ENCODE assay signal across 10 cellular contexts in genomic region chr11:76208438-76208828, GRCh38. TPM values are rescaled to one million over a fixed set of nuclear protein-coding genes. Genes with fewer than 3 reads are reported as not detected.
A peak's percentile ranks its signal among the peaks of the same experiment; 100 is the strongest.
DNase-seq lines count a peak whose midpoint lies in the region; ATAC-seq, FAIRE-seq and TF ChIP-seq lines count a peak whose summit lies in the region.
"Had no signal": no experiment of that assay in that cellular context is flagged by ENCODE, and none has a peak within 500 bp of the region (broad histone marks: within the 10 kb centered on the region; RNA-seq: fewer than 3 reads in every experiment).

No MANE protein-coding gene starts in this region.

- TF ChIP-seq RAD21 in A549 (conservative IDR thresholded peaks at IDR 0.05 in 1 of 2, IDR thresholded peaks at IDR 0.05 in 1 of 2) = no peak

- H3K36me3 ChIP-seq in brain microvascular endothelial cell (replicated peaks) = no peaks in the 10 kb centered on the region
- no peaks in the 10 kb centered on the region for H3K36me3 ChIP-seq in mucosa of stomach (ENCODE audit: control insufficient read depth, insufficient read depth, low read length)

- peak overlapping the region; percentile 43 for H3K9ac ChIP-seq in mucosa of stomach (ENCODE audit: low read length)

- no peaks in the 10 kb centered on the region for H3K9me3 ChIP-seq in A549
- H3K9me3 ChIP-seq in mucosa of stomach (ENCODE audit: control insufficient read depth, low read length) = no peaks in the 10 kb centered on the region

- H3K4me3 ChIP-seq in A549 = peak overlapping the region; percentile 60
- peak overlapping the region; percentile 46 for H3K4me3 ChIP-seq in brain microvascular endothelial cell (ENCODE audit: low read depth, low read length)
- H3K4me3 ChIP-seq in mucosa of stomach (ENCODE audit: low read length) = peak overlapping the region; percentile 22

- no peak for TF ChIP-seq EP300 in A549 (IDR thresholded peaks at IDR 0.05)

- H3K4me2 ChIP-seq in A549 = peak overlapping the region; percentile 99

- peaks cover 60% of the 10 kb centered on the region for H3K27me3 ChIP-seq in brain microvascular endothelial cell (replicated peaks)
- peaks cover 99% of the 10 kb centered on the region for H3K27me3 ChIP-seq in mucosa of stomach (ENCODE audit: control insufficient read depth, insufficient read depth, low read length)

- TF ChIP-seq CTCF in A549 (IDR thresholded peaks at IDR 0.05) (no peak), brain microvascular endothelial cell (IDR thresholded peaks at IDR 0.05; ENCODE audit: low read depth, low read length, missing control alignments) (no peak)

- TF ChIP-seq POLR2A in A549 (IDR thresholded peaks at IDR 0.05; ENCODE audit: low read length) = no peak

- ATAC-seq in A549 = peak; percentile 21 to 47; a peak in 5 of 6 replicates
- peak; percentile 7 for ATAC-seq in HG03354 (IDR thresholded peaks at IDR 0.05; ENCODE audit: poor library complexity, severe bottlenecking, unreplicated experiment)
- ATAC-seq in GM18868 (IDR thresholded peaks at IDR 0.05; ENCODE audit: unreplicated experiment) = no peak
- no peak for ATAC-seq in HG02852 (IDR thresholded peaks at IDR 0.05; ENCODE audit: unreplicated experiment)
- no peak for ATAC-seq in GM18498 (IDR thresholded peaks at IDR 0.05; ENCODE audit: unreplicated experiment)

- no peak for FAIRE-seq in A549 (lab: Jason Lieb, UNC)
- FAIRE-seq: G401.6 had no signal

- DNase-seq in A549 (ENCODE audit: low read depth in 1 of 2, low spot score in 1 of 2) (no peak), brain microvascular endothelial cell (no peak), UCSD-AML1 (lab: John Stamatoyannopoulos, UW; ENCODE audit: unreplicated experiment) (no peak)
- DNase-seq: NCI-H187 had no signal

- CTCF ChIA-PET in A549 (lab: Yijun Ruan, JAX) = interaction anchor here (0.5 to 13.1 kb wide), 71 partner anchors 11 to 850 kb away, joined by 3 to 222 read pairs (median 5); no protein-coding TSS in a partner anchor

- in situ Hi-C loops in brain microvascular endothelial cell (cut with HindIII; ENCODE audit: low pct_ligation_motif_present, low sequenced_read_pairs) = no loop called here

- H3K27ac ChIP-seq in A549 (peak overlapping the region; percentile 70 to 85), brain microvascular endothelial cell (no peak overlapping the region)

- POLR2A ChIA-PET in A549 (lab: Yijun Ruan, JAX) = interaction anchor here (0.6 to 2.0 kb wide), 3 partner anchors 11 to 110 kb away, joined by 4 to 11 read pairs (median 5); no protein-coding TSS in a partner anchor

- H3K4me1 ChIP-seq in A549 (0 out of 3 replicates have a peak, but pooled peaks cover 9% of the 10 kb centered on the region), mucosa of stomach (ENCODE audit: control insufficient read depth, insufficient read depth, low read length) (peaks cover 39% of the 10 kb centered on the region)

- 12% methylated on average over 4 of the region's 27 CpGs for WGBS in A549 (ENCODE audit: missing lambda C conversion rate)

TF ChIP-seq in A549, 52 proteins besides CTCF, POLR2A, EP300 and RAD21:
- TF ChIP-seq RCOR1 (IDR thresholded peaks at IDR 0.05; ENCODE audit: low read depth, low read length) (no peak), REST (IDR thresholded peaks at IDR 0.05) (no peak), CBX2 (IDR thresholded peaks at IDR 0.05; ENCODE audit: borderline replicate concordance, low read depth) (no peak), ZFP36 (IDR thresholded peaks at IDR 0.05; ENCODE audit: borderline replicate concordance, partially characterized antibody) (no peak), KDM5A (IDR thresholded peaks at IDR 0.05) (no peak)
TF ChIP-seq in A549: peak in this region for 0.

RNA-seq across cellular contexts. Expression of gene WNT11, which starts 2.1 kb away (rescaled TPM):
- polyA plus RNA-seq in A549 (2011; rRNA removed) = 0.57 and 0.78 TPM in 2 replicates
- polyA plus RNA-seq in A549 (2012; cell fraction: cytosol; rRNA removed) = 0.99 and 1.3 TPM in 2 replicates
- 2.2 and 2.4 TPM in 2 replicates for polyA plus RNA-seq in A549 (2012; cell fraction: nucleus; rRNA removed)
- polyA plus RNA-seq in A549 (2017; fragmentation: RNase III; extraction: RNeasy Plus Mini Kit Qiagen cat#74134 plus additional on column Dnase treatment) = 0.36 to 0.76 TPM (median 0.42 TPM) in 3 replicates
- 0.58 and 0.66 TPM in 2 replicates for polyA minus RNA-seq in A549 (2011; rRNA and poly(A)+ RNA removed)

Comparison
In these comparisons a context has a peak if more than half of its experiments do, and no peak if none do; other contexts are left out.
1. ATAC-seq: peak in A549 (2 of 2) and HG03354 (single experiment); none in GM18868 (single experiment), HG02852 (single experiment) and GM18498 (single experiment).
2. Peak in every context shown above with its lines, with median percentiles within 50 percentile points of each other: H3K4me3 ChIP-seq.